In genomic region chr17:73175962-73176565, GRCh38 we compare ENCODE assay signal across 35 cellular contexts. TPM values are rescaled to one million over a fixed set of nuclear protein-coding genes. Genes with fewer than 3 reads are reported as not detected.
"Had no signal": no experiment of that assay in that cellular context is flagged by ENCODE, and none has a peak within 500 bp of the region (broad histone marks: within the 10 kb centered on the region; RNA-seq: fewer than 3 reads in every experiment).

No MANE protein-coding gene starts in this region.

- H3K27ac ChIP-seq: brain microvascular endothelial cell, coronary artery, esophagus squamous epithelium, gastroesophageal sphincter, heart right ventricle, WERI-Rb-1 had no signal

- H3K9me3 ChIP-seq: esophagus squamous epithelium, gastroesophageal sphincter, heart right ventricle had no signal

- H3K27ac Mint-ChIP-seq: activated B cell treated with CpG ODN at 0.5 μM for 24 hours; activated CD4-positive, alpha-beta memory T cell treated with anti-CD3 and anti-CD28 coated beads, Interleukin-2, amount 10 ng/mL, durations not matched to agents 7 days and 5 days; activated naive CD8-positive, alpha-beta T cell; activated T-cell treated with anti-CD3 and anti-CD28 coated beads, Interleukin-2, amount 50 U/mL, for 24 hours; activated T-cell treated with anti-CD3 and anti-CD28 coated beads, Interleukin-2, amount 50 U/mL, for 72 hours; dendritic cell treated with granulocyte-macrophage colony-stimulating factor and Interleukin-4, amounts not matched to agents 40 ng/mL and 50 ng/mL, for 4 days; effector memory CD8-positive, alpha-beta T cell; T-helper 17 cell; T-helper 2 cell treated with Interferon-gamma antibody and Interleukin-4, amounts not matched to agents 5 μg/mL and 100 μg/mL, for 36 hours had no signal

- H3K9me3 Mint-ChIP-seq: activated B cell treated with CpG ODN at 0.5 μM for 24 hours; activated CD4-positive, alpha-beta memory T cell treated with anti-CD3 and anti-CD28 coated beads, Interleukin-2, amount 10 ng/mL, durations not matched to agents 7 days and 5 days; activated T-cell treated with anti-CD3 and anti-CD28 coated beads, Interleukin-2, amount 50 U/mL, for 24 hours; central memory CD8-positive, alpha-beta T cell; effector memory CD8-positive, alpha-beta T cell; T-helper 2 cell treated with Interferon-gamma antibody and Interleukin-4, amounts not matched to agents 5 μg/mL and 100 μg/mL, for 36 hours had no signal

- H3K4me1 Mint-ChIP-seq: activated B cell treated with CpG ODN at 0.5 μM for 24 hours; central memory CD8-positive, alpha-beta T cell had no signal

- ATAC-seq: activated CD4-positive, CD25-positive, alpha-beta regulatory T cell treated with anti-CD3 and anti-CD28 coated beads, Interleukin-2, amount 50 U/mL, for 24 hours; activated T-cell treated with anti-CD3 and anti-CD28 coated beads, Interleukin-2, amount 50 U/mL, for 72 hours; effector memory CD8-positive, alpha-beta T cell; gastroesophageal sphincter; heart right ventricle; T-helper 17 cell had no signal

- H3K4me3 Mint-ChIP-seq: activated B cell treated with CpG ODN at 0.5 μM for 24 hours; activated CD4-positive, alpha-beta memory T cell treated with anti-CD3 and anti-CD28 coated beads, Interleukin-2, amount 10 ng/mL, durations not matched to agents 7 days and 5 days; activated CD4-positive, alpha-beta T cell treated with anti-CD3 and anti-CD28 coated beads, Interleukin-2, amount 10 ng/mL, durations not matched to agents 7 days and 5 days; activated naive CD8-positive, alpha-beta T cell; activated T-cell treated with anti-CD3 and anti-CD28 coated beads, Interleukin-2, amount 50 U/mL, for 24 hours; activated T-cell treated with anti-CD3 and anti-CD28 coated beads, Interleukin-2, amount 50 U/mL, for 72 hours; central memory CD8-positive, alpha-beta T cell; dendritic cell treated with granulocyte-macrophage colony-stimulating factor and Interleukin-4, amounts not matched to agents 40 ng/mL and 50 ng/mL, for 4 days; effector memory CD8-positive, alpha-beta T cell; T-helper 17 cell; T-helper 2 cell treated with Interferon-gamma antibody and Interleukin-4, amounts not matched to agents 5 μg/mL and 100 μg/mL, for 36 hours had no signal

- H3K27me3 Mint-ChIP-seq: activated B cell treated with CpG ODN at 0.5 μM for 24 hours; activated CD4-positive, alpha-beta memory T cell treated with anti-CD3 and anti-CD28 coated beads, Interleukin-2, amount 10 ng/mL, durations not matched to agents 7 days and 5 days; activated CD4-positive, alpha-beta T cell treated with anti-CD3 and anti-CD28 coated beads, Interleukin-2, amount 10 ng/mL, durations not matched to agents 7 days and 5 days; activated naive CD8-positive, alpha-beta T cell; activated T-cell treated with anti-CD3 and anti-CD28 coated beads, Interleukin-2, amount 50 U/mL, for 24 hours; central memory CD8-positive, alpha-beta T cell; dendritic cell treated with granulocyte-macrophage colony-stimulating factor and Interleukin-4, amounts not matched to agents 40 ng/mL and 50 ng/mL, for 4 days; effector memory CD8-positive, alpha-beta T cell; T-helper 17 cell had no signal

- H3K27me3 ChIP-seq: brain microvascular endothelial cell, esophagus squamous epithelium, gastroesophageal sphincter had no signal

- H3K4me3 ChIP-seq: coronary artery, esophagus squamous epithelium, gastroesophageal sphincter, heart right ventricle had no signal

- H3K36me3 Mint-ChIP-seq: activated naive CD8-positive, alpha-beta T cell had no signal

- FAIRE-seq: astrocyte, bronchial epithelial cell had no signal

- DNase-seq: activated B cell treated with CpG ODN at 0.5 μM for 24 hours; activated CD4-positive, alpha-beta memory T cell treated with anti-CD3 and anti-CD28 coated beads, Interleukin-2, amount 10 ng/mL, durations not matched to agents 7 days and 5 days; activated CD4-positive, alpha-beta T cell treated with anti-CD3 and anti-CD28 coated beads, Interleukin-2, amount 10 ng/mL, durations not matched to agents 7 days and 5 days; activated CD4-positive, alpha-beta T cell treated with anti-CD3 and anti-CD28 coated beads, Interleukin-2, amount 50 U/mL, for 4 hours; activated CD8-positive, alpha-beta memory T cell treated with anti-CD3 and anti-CD28 coated beads, Interleukin-2, amount 50 U/mL, for 48 hours; activated gamma-delta T cell treated with Interleukin-2 at 50 U/mL for 16 hours; activated naive CD4-positive, alpha-beta T cell treated with anti-CD3 and anti-CD28 coated beads, Interleukin-2, amount 50 U/mL, for 16 hours; activated naive CD4-positive, alpha-beta T cell treated with Interleukin-2 at 50 U/mL for 16 hours; activated T-cell treated with anti-CD3 and anti-CD28 coated beads for 4 hours; activated T-cell treated with anti-CD3 and anti-CD28 coated beads, Interleukin-2, amount 50 U/mL, for 24 hours; activated T-cell treated with anti-CD3 and anti-CD28 coated beads, Interleukin-2, amount 50 U/mL, for 72 hours; amniotic stem cell; anterior cingulate cortex; brain microvascular endothelial cell; effector CD4-positive, alpha-beta T cell; effector memory CD8-positive, alpha-beta T cell; esophagus squamous epithelium; foreskin melanocyte; heart right ventricle; T-helper 1 cell; T-helper 17 cell; T1000; WERI-Rb-1 had no signal

- H3K36me3 ChIP-seq: brain microvascular endothelial cell, esophagus squamous epithelium, gastroesophageal sphincter, heart right ventricle had no signal

- H3K4me1 ChIP-seq: esophagus squamous epithelium, gastroesophageal sphincter, heart right ventricle had no signal

RNA-seq across cellular contexts. Expression of gene SSTR2, which starts 11.3 kb away (rescaled TPM):
- total RNA-seq: activated CD4-positive, alpha-beta T cell treated with anti-CD3 and anti-CD28 coated beads, Interleukin-2, amount 10 ng/mL, durations not matched to agents 7 days and 5 days; bronchial epithelial cell; fibroblast of lung; fibroblast of villous mesenchyme; glomerular endothelial cell; T-helper 17 cell had no signal
- polyA plus RNA-seq: fibroblast of lung had no signal
